Comparison of ENCODE assay signal across 10 cellular contexts in the genomic region with DNA sequence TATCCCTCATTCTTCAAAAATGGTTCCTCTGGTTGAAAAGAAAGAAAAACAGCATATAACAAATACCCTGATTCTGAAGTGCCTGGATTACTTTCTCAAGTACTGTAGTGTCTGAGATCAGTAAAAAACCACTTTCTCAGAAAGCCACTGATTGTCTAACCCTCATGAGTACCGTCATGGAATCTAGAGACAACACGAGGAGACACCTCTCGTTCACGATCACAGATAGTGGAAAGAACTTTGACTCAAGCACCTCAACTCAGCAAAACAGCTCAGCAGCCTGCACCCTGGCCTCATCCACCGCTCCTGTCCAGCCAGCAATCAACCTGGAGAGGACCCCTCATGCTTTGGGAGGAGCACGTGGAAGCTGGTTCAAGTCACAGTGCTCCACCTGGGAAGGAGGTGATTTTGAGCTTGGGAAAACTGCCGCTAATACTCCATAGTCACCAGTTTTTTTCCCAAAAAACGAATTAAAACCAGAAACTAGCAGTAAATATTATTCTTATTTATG. TPM values are rescaled to one million over a fixed set of nuclear protein-coding genes. Genes with fewer than 3 reads are reported as not detected.
A peak's percentile ranks its signal among the peaks of the same experiment; 100 is the strongest.
DNase-seq lines count a peak whose midpoint lies in the region; ATAC-seq and TF ChIP-seq lines count a peak whose summit lies in the region.
"Had no signal": no experiment of that assay in that cellular context is flagged by ENCODE, and none has a peak within 500 bp of the region (broad histone marks: within the 10 kb centered on the region; RNA-seq: fewer than 3 reads in every experiment).

No MANE protein-coding gene starts in this region.

- H3K9me2 ChIP-seq in PC-9 (ENCODE audit: insufficient read depth): no peaks in the 10 kb centered on the region

- H3K9ac ChIP-seq in neural progenitor cell: no peak overlapping the region

- no peaks in the 10 kb centered on the region for H3K9me3 Mint-ChIP-seq in naive thymus-derived CD8-positive, alpha-beta T cell
- H3K9me3 Mint-ChIP-seq in neural progenitor cell: no peaks in the 10 kb centered on the region

- ATAC-seq in naive thymus-derived CD8-positive, alpha-beta T cell: peak; percentile 8 to 38
- ATAC-seq in upper lobe of right lung: no peak
- ATAC-seq in HG03342 (IDR thresholded peaks at IDR 0.05; ENCODE audit: unreplicated experiment): no peak
- ATAC-seq: HCT116 had no signal

- CTCF ChIA-PET in PC-9 (lab: Charles Lee): no interaction called here

- peak; percentile 16 for DNase-seq in NK-92 treated with Interleukin-12 subunit alpha and Interleukin-12 subunit beta, amount 100 ng/mL, for 24 hours (lab: John Stamatoyannopoulos, UW)
- DNase-seq in NK-92 (lab: John Stamatoyannopoulos, UW; ENCODE audit: unreplicated experiment): no peak
- DNase-seq in activated T-helper 9 cell treated with anti-CD3 and anti-CD28 coated beads, Interleukin-2, amount 50 U/mL, for 16 hours (ENCODE audit: low read depth): peak; percentile 24
- DNase-seq in naive thymus-derived CD8-positive, alpha-beta T cell: peak; percentile 32 to 77 (median 58)
- DNase-seq in upper lobe of right lung: no peak
- no peak for DNase-seq in neural progenitor cell (ENCODE audit: low spot score)
- DNase-seq in PC-9: no peak
- DNase-seq: 8988T had no signal

- peaks cover 11% of the 10 kb centered on the region for H3K27me3 ChIP-seq in upper lobe of right lung
- no peaks in the 10 kb centered on the region for H3K27me3 ChIP-seq in neural progenitor cell
- H3K27me3 ChIP-seq in PC-9 (ENCODE audit: insufficient read depth, low read depth): peaks cover 10% of the 10 kb centered on the region; the same call in 1 of the 2 replicates

- intact Hi-C loops in upper lobe of right lung (cut with DNase I) (no loop called here), PC-9 (cut with micrococcal nuclease; ENCODE audit: unreplicated experiment) (no loop called here)

- H3K27ac Mint-ChIP-seq in naive thymus-derived CD8-positive, alpha-beta T cell: peak overlapping the region; percentile 97 to 100 (median 99)
- no peak overlapping the region for H3K27ac Mint-ChIP-seq in neural progenitor cell

- H3K4me3 Mint-ChIP-seq in naive thymus-derived CD8-positive, alpha-beta T cell: peak overlapping the region; percentile 85 to 99 (median 96)
- H3K4me3 Mint-ChIP-seq in neural progenitor cell: no peak overlapping the region

- H3K4me3 ChIP-seq in upper lobe of right lung (peak overlapping the region; percentile 17), neural progenitor cell (no peak overlapping the region), PC-9 (no peak overlapping the region)

- no peaks in the 10 kb centered on the region for H3K27me3 Mint-ChIP-seq in naive thymus-derived CD8-positive, alpha-beta T cell
- peaks cover 2% of the 10 kb centered on the region for H3K27me3 Mint-ChIP-seq in neural progenitor cell (ENCODE audit: insufficient read depth, low read depth)

- H4K20me1 ChIP-seq in neural progenitor cell (ENCODE audit: low read depth) (no peaks in the 10 kb centered on the region), PC-9 (ENCODE audit: insufficient read depth) (no peaks in the 10 kb centered on the region)

- H3K36me3 ChIP-seq in upper lobe of right lung (no peaks in the 10 kb centered on the region), neural progenitor cell (no peaks in the 10 kb centered on the region), PC-9 (ENCODE audit: low read depth) (no peaks in the 10 kb centered on the region)

- no peak overlapping the region for H2AFZ ChIP-seq in neural progenitor cell (replicated peaks)
- H2AFZ ChIP-seq in PC-9: no peak overlapping the region

- H3K36me3 Mint-ChIP-seq in naive thymus-derived CD8-positive, alpha-beta T cell: peaks cover 0 to 8% (median 0%) of the 10 kb centered on the region in 3 donors
- H3K36me3 Mint-ChIP-seq in neural progenitor cell: no peaks in the 10 kb centered on the region

- H3F3A ChIP-seq in neural progenitor cell (ENCODE audit: low read depth): peaks cover 32% of the 10 kb centered on the region
- H3F3A ChIP-seq in PC-9 (ENCODE audit: insufficient read depth, low read depth): no peaks in the 10 kb centered on the region

- POLR2A ChIA-PET in naive thymus-derived CD8-positive, alpha-beta T cell (lab: Charles Lee): interaction anchor here (0.6 to 8.3 kb wide), 30 partner anchors 8 to 135 kb away, joined by 3 to 104 read pairs (median 6); partner anchors contain the start of gene SEC63
- POLR2A ChIA-PET in PC-9 (lab: Charles Lee; ENCODE audit: unreplicated experiment): no interaction called here

- H3K27ac ChIP-seq in upper lobe of right lung: peak overlapping the region; percentile 24
- no peak overlapping the region for H3K27ac ChIP-seq in neural progenitor cell
- no peak overlapping the region for H3K27ac ChIP-seq in PC-9

- no TSS peak for BruUV-seq in PC-9 (replicated peaks; lab: Mats Ljungman, UMichigan)

- H3K9me3 ChIP-seq in upper lobe of right lung (no peaks in the 10 kb centered on the region), neural progenitor cell (ENCODE audit: low read depth) (no peaks in the 10 kb centered on the region), PC-9 (ENCODE audit: insufficient read depth, low read depth) (no peaks in the 10 kb centered on the region)

- TF ChIP-seq CTCF in upper lobe of right lung (IDR thresholded peaks at IDR 0.05) (no peak), neural progenitor cell (IDR thresholded peaks at IDR 0.05) (no peak), PC-9 (conservative IDR thresholded peaks at IDR 0.05) (no peak)

- H3K4me1 ChIP-seq in upper lobe of right lung: peaks cover 12% of the 10 kb centered on the region
- H3K4me1 ChIP-seq in neural progenitor cell: peaks cover 50% of the 10 kb centered on the region
- no peaks in the 10 kb centered on the region for H3K4me1 ChIP-seq in PC-9 (replicated peaks; ENCODE audit: insufficient read depth)

- H3K79me2 ChIP-seq in neural progenitor cell (ENCODE audit: low read depth) (no peaks in the 10 kb centered on the region), PC-9 (ENCODE audit: low read depth) (no peaks in the 10 kb centered on the region)

- peaks cover 29 to 68% (median 63%) of the 10 kb centered on the region in 4 donors for H3K4me1 Mint-ChIP-seq in naive thymus-derived CD8-positive, alpha-beta T cell
- peaks cover 61% of the 10 kb centered on the region for H3K4me1 Mint-ChIP-seq in neural progenitor cell

- H3K4me2 ChIP-seq in neural progenitor cell (no peak overlapping the region), PC-9 (no peak overlapping the region)

RNA-seq across cellular contexts. Expression of gene SCML4, which starts 1.0 kb away (rescaled TPM):
- total RNA-seq in naive thymus-derived CD8-positive, alpha-beta T cell: 10 to 100 TPM; 80.9 to 81.5 TPM
- 100 to 1,000 TPM in 1 of 3 donors, 10 to 100 TPM in 2; 56.4 to 119 (median 68.6) TPM for polyA plus RNA-seq in naive thymus-derived CD8-positive, alpha-beta T cell
- total RNA-seq in upper lobe of right lung (4.3 TPM), neural progenitor cell (ENCODE audit: low replicate concordance) (not detected in 2 replicates), PC-9 (2021) (not detected in 2 replicates)

Comparison
In these comparisons a context has a peak if more than half of its experiments do, and no peak if none do; other contexts are left out.
1. DNase-seq: peak in NK-92 treated with Interleukin-12 subunit alpha and Interleukin-12 subunit beta, amount 100 ng/mL, for 24 hours (single experiment), activated T-helper 9 cell treated with anti-CD3 and anti-CD28 coated beads, Interleukin-2, amount 50 U/mL, for 16 hours (single experiment) and naive thymus-derived CD8-positive, alpha-beta T cell (10 of 10); none in NK-92 (single experiment), upper lobe of right lung (single experiment), neural progenitor cell (single experiment) and PC-9 (0 of 2).
2. ATAC-seq: peak in naive thymus-derived CD8-positive, alpha-beta T cell (2 of 2); none in upper lobe of right lung (single experiment) and HG03342 (single experiment).
3. RNA of gene SCML4, which starts 1.0 kb away (total RNA-seq): 80.9 to 81.5 TPM in naive thymus-derived CD8-positive, alpha-beta T cell; 4.3 TPM in upper lobe of right lung (single experiment), not detected in neural progenitor cell and not detected in PC-9; every median in the first group is over 10 times any median in the second.